10 cellular contexts compared by ENCODE assay signal in genomic region chr22:27881404-27881803, GRCh38. TPM values are rescaled to one million over a fixed set of nuclear protein-coding genes. Genes with fewer than 3 reads are reported as not detected.
DNase-seq lines count a peak whose midpoint lies in the region; ATAC-seq and TF ChIP-seq lines count a peak whose summit lies in the region.
"Had no signal": no experiment of that assay in that cellular context is flagged by ENCODE, and none has a peak within 500 bp of the region (broad histone marks: within the 10 kb centered on the region; RNA-seq: fewer than 3 reads in every experiment).

No MANE protein-coding gene starts in this region.

- no peaks in the 10 kb centered on the region for H3K9me3 Mint-ChIP-seq in nephron progenitor cell

- H3K27me3 ChIP-seq in body of pancreas (no peaks in the 10 kb centered on the region), left ventricle myocardium inferior (ENCODE audit: low read depth) (no peaks in the 10 kb centered on the region)
- H3K27me3 ChIP-seq: BLaER1 treated with 17β-estradiol and CSF1 and Interleukin-3, amounts not matched to agents 10 nM and 100 nM had no signal

- H3K27me3 Mint-ChIP-seq in nephron progenitor cell (ENCODE audit: low read depth, poor library complexity): peaks cover 2% of the 10 kb centered on the region

- H3K4me3 ChIP-seq in body of pancreas: no peak overlapping the region
- no peak overlapping the region for H3K4me3 ChIP-seq in left ventricle myocardium inferior
- H3K4me3 ChIP-seq: BLaER1 treated with 17β-estradiol and CSF1 and Interleukin-3, amounts not matched to agents 10 nM and 100 nM had no signal

- H3K4me1 ChIP-seq in body of pancreas: peaks cover 38% of the 10 kb centered on the region
- H3K4me1 ChIP-seq in left ventricle myocardium inferior: peaks cover 79% of the 10 kb centered on the region

- no peak overlapping the region for H3K27ac Mint-ChIP-seq in nephron progenitor cell

- H3K4me1 Mint-ChIP-seq in nephron progenitor cell: peaks cover 44% of the 10 kb centered on the region

- H3K27ac ChIP-seq in body of pancreas (peak overlapping the region in 2 of 4 donors; percentile 15 to 17), left ventricle myocardium inferior (replicated peaks) (peak overlapping the region; percentile 35)
- H3K27ac ChIP-seq: BLaER1 treated with 17β-estradiol and CSF1 and Interleukin-3, amounts not matched to agents 10 nM and 100 nM had no signal

- intact Hi-C loops in body of pancreas (cut with DNase I): no loop called here
- intact Hi-C loops in left ventricle myocardium inferior (cut with micrococcal nuclease): no loop called here
- intact Hi-C loops in posterior cingulate gyrus (cut with DNase I): loop anchor here (2.0 kb wide), 2 partner anchors 37 to 127 kb away; partner anchors contain the start of gene PITPNB

- H3K9me3 ChIP-seq in body of pancreas: no peaks in the 10 kb centered on the region
- H3K9me3 ChIP-seq in left ventricle myocardium inferior (replicated peaks): no peaks in the 10 kb centered on the region
- H3K9me3 ChIP-seq: BLaER1 treated with 17β-estradiol and CSF1 and Interleukin-3, amounts not matched to agents 10 nM and 100 nM had no signal

- TF ChIP-seq CTCF in body of pancreas (IDR thresholded peaks at IDR 0.05) (no peak), left ventricle myocardium inferior (IDR thresholded peaks at IDR 0.05; ENCODE audit: borderline replicate concordance) (no peak), nephron progenitor cell (IDR thresholded peaks at IDR 0.05) (no peak)

- WGBS in body of pancreas, 2 donors: 10% methylated on average over 3 of the region's 3 CpGs

- H3K36me3 ChIP-seq in body of pancreas (replicated peaks in 1 of 2; ENCODE audit: insufficient read depth in 1 of 2, low read depth in 2 of 2) (peaks cover 0 to 5% of the 10 kb centered on the region in 2 donors), left ventricle myocardium inferior (peaks cover 10% of the 10 kb centered on the region)

- DNase-seq in Ammon's horn (ENCODE audit: low spot score) (peak; percentile 87), body of pancreas (peak in 3 of 4 donors; percentile 15 to 41 (median 31)), left ventricle myocardium inferior (peak; percentile 30), posterior cingulate gyrus (peak in 9 of 10 donors; percentile 19 to 91 (median 47)), nephron progenitor cell (no peak), NCI-H774 (lab: John Stamatoyannopoulos, UW) (no peak), NCI-H2081 treated with DMSO at 0.1 percent for 48 hours (lab: John Stamatoyannopoulos, UW) (no peak)
- DNase-seq: stimulated activated CD4-positive, alpha-beta T cell treated with anti-CD3 and anti-CD28 coated beads, Interleukin-1b, Interleukin-23, amount 100 ng/mL, for 48 hours had no signal

- no peak overlapping the region for H3K4me3 Mint-ChIP-seq in nephron progenitor cell

- TF ChIP-seq POLR2A in body of pancreas (IDR thresholded peaks at IDR 0.05): no peak

- H3K36me3 Mint-ChIP-seq in nephron progenitor cell (ENCODE audit: low read depth): peaks cover 11% of the 10 kb centered on the region

- ATAC-seq in body of pancreas: no peak
- ATAC-seq in HG02885 (IDR thresholded peaks at IDR 0.05; ENCODE audit: poor library complexity, unreplicated experiment): no peak

RNA-seq across cellular contexts. Expression of gene PITPNB, which starts 37.7 kb away (rescaled TPM):
- total RNA-seq in body of pancreas: 10 to 100 TPM; 21.3 to 39.6 TPM
- 60.0 TPM for total RNA-seq in left ventricle myocardium inferior

Comparison
In these comparisons a context has a peak if more than half of its experiments do, and no peak if none do; other contexts are left out.
1. DNase-seq: peak in Ammon's horn (single experiment), body of pancreas (3 of 4), left ventricle myocardium inferior (single experiment) and posterior cingulate gyrus (9 of 10); none in nephron progenitor cell (single experiment), NCI-H774 (single experiment) and NCI-H2081 treated with DMSO at 0.1 percent for 48 hours (single experiment).